ENCODE assay signal across 24 cellular contexts in genomic region chr15:34362047-34362773, GRCh38. TPM values are rescaled to one million over a fixed set of nuclear protein-coding genes. Genes with fewer than 3 reads are reported as not detected.
DNase-seq lines count a peak whose midpoint lies in the region; ATAC-seq and TF ChIP-seq lines count a peak whose summit lies in the region.
"Had no signal": no experiment of that assay in that cellular context is flagged by ENCODE, and none has a peak within 500 bp of the region (broad histone marks: within the 10 kb centered on the region; RNA-seq: fewer than 3 reads in every experiment).

No MANE protein-coding gene starts in this region.

- WGBS in mammary epithelial cell (ENCODE audit: low coverage, missing lambda C conversion rate): 73% methylated on average over 8 of the region's 10 CpGs

- no peak overlapping the region for H3K4me2 ChIP-seq in mammary epithelial cell (ENCODE audit: insufficient read depth, low read depth, low read length)

- TF ChIP-seq CTCF in mammary epithelial cell (conservative IDR thresholded peaks at IDR 0.05 in 1 of 2, IDR thresholded peaks at IDR 0.05 in 1 of 2; ENCODE audit: extremely low read depth in 1 of 2, insufficient read depth in 1 of 2, low read depth in 1 of 2, low read length in 2 of 2): no peak
- TF ChIP-seq CTCF in mucosa of descending colon (IDR thresholded peaks at IDR 0.05): no peak
- no peak for TF ChIP-seq CTCF in upper lobe of right lung (IDR thresholded peaks at IDR 0.05)
- no peak for TF ChIP-seq CTCF in CD8-positive, alpha-beta T cell (IDR thresholded peaks at IDR 0.05)

- CTCF ChIA-PET in mammary epithelial cell (lab: Charles Lee; ENCODE audit: low non-redundant PET): no interaction called here
- CTCF ChIA-PET in CD8-positive, alpha-beta T cell (lab: Charles Lee): interaction anchor here (2.1 kb wide), 1 partner anchor 13 kb away, joined by 6 read pairs; no protein-coding TSS in a partner anchor

- H3K79me2 ChIP-seq in mammary epithelial cell (ENCODE audit: insufficient read depth, low read length): peaks cover 37% of the 10 kb centered on the region

- H3K9me3 ChIP-seq in mammary epithelial cell (replicated peaks; ENCODE audit: insufficient read depth, low read length): no peaks in the 10 kb centered on the region
- H3K9me3 ChIP-seq in mucosa of descending colon: no peaks in the 10 kb centered on the region
- H3K9me3 ChIP-seq in upper lobe of right lung: no peaks in the 10 kb centered on the region
- no peaks in the 10 kb centered on the region for H3K9me3 ChIP-seq in CD8-positive, alpha-beta T cell (ENCODE audit: low read length)
- H3K9me3 ChIP-seq: adrenal gland, SJCRH30, vagina had no signal

- H3K9ac ChIP-seq in mammary epithelial cell (ENCODE audit: insufficient read depth, low read length): no peak overlapping the region

- H3K9me3 Mint-ChIP-seq in activated naive CD4-positive, alpha-beta T cell treated with anti-CD3 and anti-CD28 coated beads, Interleukin-2, amount 50 U/mL, for 24 hours: no peaks in the 10 kb centered on the region
- no peaks in the 10 kb centered on the region for H3K9me3 Mint-ChIP-seq in CD8-positive, alpha-beta T cell
- H3K9me3 Mint-ChIP-seq: CD4-positive, CD25-positive, alpha-beta regulatory T cell; IgD-negative memory B cell; naive B cell had no signal

- H3K27me3 ChIP-seq in mammary epithelial cell (ENCODE audit: insufficient read depth, low read length) (no peaks in the 10 kb centered on the region), upper lobe of right lung (no peaks in the 10 kb centered on the region)
- H3K27me3 ChIP-seq in CD8-positive, alpha-beta T cell (ENCODE audit: insufficient read depth, low read length): no peaks in the 10 kb centered on the region
- H3K27me3 ChIP-seq: adrenal gland, SJCRH30, vagina had no signal

- intact Hi-C loops in mammary epithelial cell (cut with micrococcal nuclease): no loop called here
- intact Hi-C loops in mucosa of descending colon (cut with DNase I, micrococcal nuclease): no loop called here
- intact Hi-C loops in upper lobe of right lung (cut with DNase I): no loop called here
- intact Hi-C loops in CD8-positive, alpha-beta T cell (cut with DNase I, micrococcal nuclease): loop anchor here (10.0 kb wide), 3 partner anchors 297 to 623 kb away; partner anchors contain the start of genes AVEN (in 1 of the 2) and ZNF770 (in 1 of the 2)

- no peak overlapping the region for H2AFZ ChIP-seq in mammary epithelial cell (ENCODE audit: low read depth, low read length)

- peaks cover 2% of the 10 kb centered on the region for H3K36me3 Mint-ChIP-seq in activated naive CD4-positive, alpha-beta T cell treated with anti-CD3 and anti-CD28 coated beads, Interleukin-2, amount 50 U/mL, for 24 hours
- H3K36me3 Mint-ChIP-seq in CD8-positive, alpha-beta T cell: peaks cover 61% of the 10 kb centered on the region

- H3K4me3 Mint-ChIP-seq in activated naive CD4-positive, alpha-beta T cell treated with anti-CD3 and anti-CD28 coated beads, Interleukin-2, amount 50 U/mL, for 24 hours: no peak overlapping the region
- H3K4me3 Mint-ChIP-seq in CD8-positive, alpha-beta T cell: no peak overlapping the region

- BruUV-seq in mammary epithelial cell (replicated peaks; lab: Mats Ljungman, UMichigan): no TSS peak

- peak overlapping the region; percentile 72 for H3K27ac Mint-ChIP-seq in activated naive CD4-positive, alpha-beta T cell treated with anti-CD3 and anti-CD28 coated beads, Interleukin-2, amount 50 U/mL, for 24 hours
- H3K27ac Mint-ChIP-seq in CD8-positive, alpha-beta T cell: no peak overlapping the region

- in situ Hi-C loops in mammary epithelial cell (cut with MboI; ENCODE audit: low sequenced_read_pairs in 2 of 2): loop anchor here in 1 of 2 donors (25.0 kb wide), 1 partner anchor 250 kb away; the partner anchor contains the start of genes EMC7 and PGBD4

- dilution Hi-C loops in mammary epithelial cell (cut with HindIII; ENCODE audit: low sequenced_read_pairs): no loop called here

- no peak for DNase-seq in activated naive CD4-positive, alpha-beta T cell treated with Interleukin-2 at 50 U/mL for 16 hours
- DNase-seq in mammary epithelial cell: peak; percentile 12
- peak; percentile 84 to 89 (median 87) for DNase-seq in mucosa of descending colon
- DNase-seq in upper lobe of right lung: peak; percentile 36
- DNase-seq in DMS53 (lab: John Stamatoyannopoulos, UW): no peak
- no peak for DNase-seq in NCI-H524 (lab: John Stamatoyannopoulos, UW)
- no peak for DNase-seq in CD8-positive, alpha-beta T cell
- DNase-seq: activated CD4-positive, CD25-positive, alpha-beta regulatory T cell; activated CD8-positive, alpha-beta memory T cell treated with anti-CD3 and anti-CD28 coated beads for 24 hours; adrenal gland; CD4-positive, CD25-positive, alpha-beta regulatory T cell; DMS79; naive B cell; NCI-H1694; NCI-H774; SJCRH30; stimulated activated CD4-positive, alpha-beta T cell treated with anti-CD3 and anti-CD28 coated beads, Interleukin-2, amount 100 ng/mL, for 48 hours; T-helper 9 cell had no signal

- H3K4me3 ChIP-seq in mammary epithelial cell (replicated peaks in 1 of 3; ENCODE audit: insufficient read depth in 1 of 3, low read depth in 2 of 3, low read length in 3 of 3) (no peak overlapping the region), mucosa of descending colon (no peak overlapping the region), upper lobe of right lung (no peak overlapping the region)
- no peak overlapping the region for H3K4me3 ChIP-seq in CD8-positive, alpha-beta T cell (ENCODE audit: low read depth, low read length)
- H3K4me3 ChIP-seq: adrenal gland, SJCRH30, vagina had no signal

- H4K20me1 ChIP-seq in mammary epithelial cell (ENCODE audit: insufficient read depth, low read length): no peaks in the 10 kb centered on the region

- POLR2A ChIA-PET in CD8-positive, alpha-beta T cell (lab: Charles Lee): interaction anchor here (1.4 kb wide), 1 partner anchor 24 kb away, joined by 3 read pairs; the partner anchor contains the start of gene SLC12A6

- H3K4me1 ChIP-seq in mammary epithelial cell (ENCODE audit: insufficient read depth, low read length) (peaks cover 36% of the 10 kb centered on the region), mucosa of descending colon (ENCODE audit: low read depth) (peaks cover 43% of the 10 kb centered on the region), upper lobe of right lung (peaks cover 9% of the 10 kb centered on the region)
- H3K4me1 ChIP-seq in CD8-positive, alpha-beta T cell (ENCODE audit: insufficient read depth, low read length): peaks cover 14% of the 10 kb centered on the region

- no peak overlapping the region for H3K27ac ChIP-seq in mammary epithelial cell (ENCODE audit: insufficient read depth, low read depth, low read length)
- H3K27ac ChIP-seq in upper lobe of right lung: no peak overlapping the region
- no peak overlapping the region for H3K27ac ChIP-seq in CD8-positive, alpha-beta T cell (ENCODE audit: low read depth, low read length)
- H3K27ac ChIP-seq: adrenal gland, SJCRH30, vagina had no signal

- no peaks in the 10 kb centered on the region for H3K27me3 Mint-ChIP-seq in activated naive CD4-positive, alpha-beta T cell treated with anti-CD3 and anti-CD28 coated beads, Interleukin-2, amount 50 U/mL, for 24 hours
- H3K27me3 Mint-ChIP-seq in CD8-positive, alpha-beta T cell (ENCODE audit: low read depth): no peaks in the 10 kb centered on the region
- H3K27me3 Mint-ChIP-seq: CD4-positive, CD25-positive, alpha-beta regulatory T cell; IgD-negative memory B cell; naive B cell had no signal

- H3K4me1 Mint-ChIP-seq in activated naive CD4-positive, alpha-beta T cell treated with anti-CD3 and anti-CD28 coated beads, Interleukin-2, amount 50 U/mL, for 24 hours: peaks cover 19% of the 10 kb centered on the region
- H3K4me1 Mint-ChIP-seq in CD8-positive, alpha-beta T cell (ENCODE audit: low read depth): peaks cover 18% of the 10 kb centered on the region

- ATAC-seq in mucosa of descending colon (peak; percentile 69), upper lobe of right lung (no peak)
- no peak for ATAC-seq in CD8-positive, alpha-beta T cell

- H3K36me3 ChIP-seq in mammary epithelial cell (ENCODE audit: insufficient read depth, low read length) (peaks cover 19% of the 10 kb centered on the region), mucosa of descending colon (ENCODE audit: low read depth) (no peaks in the 10 kb centered on the region), upper lobe of right lung (peaks cover 25% of the 10 kb centered on the region)
- H3K36me3 ChIP-seq in CD8-positive, alpha-beta T cell (ENCODE audit: insufficient read depth, low read length): peaks cover 27% of the 10 kb centered on the region

RNA-seq across cellular contexts. Expression of gene LPCAT4, which starts 4.8 kb away (rescaled TPM):
- total RNA-seq in mammary epithelial cell (10 to 100 TPM in 1 of 2 donors, 1 to 10 TPM in 1; 9.5 to 74.6 TPM), mucosa of descending colon (100 to 1,000 TPM; 144 to 236 (median 154) TPM), upper lobe of right lung (31.5 TPM)
- 72.7 TPM for polyA plus RNA-seq in mammary epithelial cell
- 59.2 TPM for polyA minus RNA-seq in mammary epithelial cell
- total RNA-seq in CD8-positive, alpha-beta T cell: 10 to 100 TPM; 30.9 to 36.3 TPM

RNA-seq across cellular contexts. Expression of gene NUTM1, which starts 19.1 kb away (rescaled TPM):
- total RNA-seq in mammary epithelial cell (not detected), mucosa of descending colon (not detected), upper lobe of right lung (not detected)
- not detected for polyA plus RNA-seq in mammary epithelial cell
- polyA minus RNA-seq in mammary epithelial cell: not detected
- not detected for total RNA-seq in CD8-positive, alpha-beta T cell
- total RNA-seq: adrenal gland; CD4-positive, CD25-positive, alpha-beta regulatory T cell; fibroblast of lung; lower leg skin; OCI-LY7; vagina had no signal
- polyA plus RNA-seq: CD4-positive, CD25-positive, alpha-beta regulatory T cell; fibroblast of lung; IgD-negative memory B cell had no signal

RNA-seq across cellular contexts. Expression of gene NOP10, which starts 19.3 kb away (rescaled TPM):
- 100 to 1,000 TPM; 187 to 239 TPM for total RNA-seq in mammary epithelial cell
- polyA plus RNA-seq in mammary epithelial cell: 514 TPM
- 226 TPM for polyA minus RNA-seq in mammary epithelial cell
- 100 to 1,000 TPM in 2 of 3 donors, 10 to 100 TPM in 1; 90.6 to 129 (median 115) TPM for total RNA-seq in mucosa of descending colon
- total RNA-seq in upper lobe of right lung: 161 TPM
- total RNA-seq in CD8-positive, alpha-beta T cell: 10 to 100 TPM; 36.6 to 40.1 TPM

RNA-seq across cellular contexts. Expression of gene SLC12A6, which starts 24.6 kb away (rescaled TPM):
- total RNA-seq in mammary epithelial cell (10 to 100 TPM; 15.2 to 17.6 TPM), mucosa of descending colon (10 to 100 TPM; 17.7 to 26.2 (median 23.2) TPM), upper lobe of right lung (44.9 TPM)
- 7.8 TPM for polyA plus RNA-seq in mammary epithelial cell
- polyA minus RNA-seq in mammary epithelial cell: 23.0 TPM
- 10 to 100 TPM; 55.7 to 60.8 TPM for total RNA-seq in CD8-positive, alpha-beta T cell

Comparison
In these comparisons a context has a peak if more than half of its experiments do, and no peak if none do; other contexts are left out.
1. DNase-seq: peak in mammary epithelial cell (single experiment), mucosa of descending colon (3 of 3) and upper lobe of right lung (single experiment); none in activated naive CD4-positive, alpha-beta T cell treated with Interleukin-2 at 50 U/mL for 16 hours (single experiment), DMS53 (single experiment), NCI-H524 (0 of 2) and CD8-positive, alpha-beta T cell (0 of 7).
2. intact Hi-C loops: an anchor here in CD8-positive, alpha-beta T cell (10.0 kb wide); none called in mammary epithelial cell, mucosa of descending colon and upper lobe of right lung.